In the genomic region with DNA sequence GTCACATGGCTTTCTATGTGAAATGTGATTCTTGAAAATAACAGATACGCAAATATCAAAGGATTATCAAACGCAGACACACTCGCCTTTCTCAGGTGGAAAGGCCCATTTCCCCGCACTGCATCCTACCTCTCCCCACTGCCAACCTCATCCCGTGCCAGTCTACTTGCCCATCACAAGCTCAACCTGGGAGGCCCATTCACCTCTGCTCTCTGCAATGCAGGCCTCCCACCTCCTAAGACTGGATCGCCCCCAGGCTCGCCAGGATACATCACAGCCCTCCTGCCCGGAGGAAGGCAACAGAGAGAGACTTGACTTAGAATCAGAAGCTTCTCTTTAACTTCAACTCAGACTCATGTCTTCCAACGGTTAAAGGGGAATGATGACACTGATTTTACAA, we compare ENCODE assay signal across 12 cellular contexts. TPM values are rescaled to one million over a fixed set of nuclear protein-coding genes. Genes with fewer than 3 reads are reported as not detected.
DNase-seq lines count a peak whose midpoint lies in the region; ATAC-seq, FAIRE-seq and TF ChIP-seq lines count a peak whose summit lies in the region.
"Had no signal": no experiment of that assay in that cellular context is flagged by ENCODE, and none has a peak within 500 bp of the region (broad histone marks: within the 10 kb centered on the region; RNA-seq: fewer than 3 reads in every experiment).

No MANE protein-coding gene starts in this region.

- 0 out of 3 replicates have a peak overlapping the region, but pooled peaks have one; percentile 1 for H3K4me3 ChIP-seq in A549
- peak overlapping the region in 1 of 2 experiments; percentile 18; a peak in 1 of 4 replicates for H3K4me3 ChIP-seq in HCT116 (replicated peaks in 1 of 2; ENCODE audit: low read depth in 1 of 2, low read length in 2 of 2)
- no peak overlapping the region for H3K4me3 ChIP-seq in duodenal mucosa (ENCODE audit: low read depth in 1 of 2, low read length in 2 of 2)

- H3K4me2 ChIP-seq in A549 (peak overlapping the region; percentile 82), HCT116 (ENCODE audit: low read length) (peak overlapping the region; percentile 71)

- 16% methylated on average over 9 of the region's 9 CpGs for WGBS in A549 (ENCODE audit: missing lambda C conversion rate)

- CTCF ChIA-PET in A549 (lab: Yijun Ruan, JAX) (interaction anchor here (1.0 kb wide), 1 partner anchor 270 kb away, joined by 3 read pairs; no protein-coding TSS in a partner anchor), HCT116 (lab: Charles Lee) (no interaction called here)

- H3K9me2 ChIP-seq in HCT116 (ENCODE audit: insufficient read depth) = no peaks in the 10 kb centered on the region

- H4K20me1 ChIP-seq in HCT116 (ENCODE audit: insufficient read depth) = no peaks in the 10 kb centered on the region

- RAD21 ChIA-PET in HCT116 (lab: Charles Lee; ENCODE audit: low non-redundant PET in 1 of 2, low total read pairs in 2 of 2, uncharacterized antibody in 2 of 2, unreplicated experiment in 2 of 2) = no interaction called here

- no peak for TF ChIP-seq CTCF in A549 (IDR thresholded peaks at IDR 0.05)
- TF ChIP-seq CTCF in HCT116 (IDR thresholded peaks at IDR 0.05 in 2 of 3, conservative IDR thresholded peaks at IDR 0.05 in 1 of 3; ENCODE audit: borderline replicate concordance in 1 of 3, insufficient read depth in 1 of 3, low read depth in 2 of 3, low read length in 2 of 3) = no peak

- DNase-seq in A549 (ENCODE audit: low read depth in 1 of 2, low spot score in 1 of 2) (peak; percentile 31), HCT116 (ENCODE audit: low read depth, low spot score) (no peak), ACHN (no peak), AML-193 (lab: John Stamatoyannopoulos, UW) (no peak), D341Med (ENCODE audit: low spot score) (no peak)
- no peak for DNase-seq in naive thymus-derived CD8-positive, alpha-beta T cell
- no peak for DNase-seq in activated CD8-positive, alpha-beta memory T cell treated with anti-CD3 and anti-CD28 coated beads, Interleukin-2, amount 50 U/mL, for 4 hours
- DNase-seq: activated CD4-positive, alpha-beta T cell treated with anti-CD3 and anti-CD28 coated beads for 1 hour; MM.1S had no signal

- H3K9me3 ChIP-seq in A549 = no peaks in the 10 kb centered on the region
- no peaks in the 10 kb centered on the region for H3K9me3 ChIP-seq in HCT116 (ENCODE audit: control insufficient read depth in 1 of 2, insufficient read depth in 1 of 2, low read depth in 1 of 2, low read length in 2 of 2)
- H3K9me3 ChIP-seq in duodenal mucosa (ENCODE audit: control insufficient read depth in 1 of 2, low read length in 2 of 2) = no peaks in the 10 kb centered on the region

- H3K4me1 ChIP-seq in A549 = peaks cover 15% of the 10 kb centered on the region
- peaks cover 15 to 16% of the 10 kb centered on the region in 2 experiments for H3K4me1 ChIP-seq in HCT116 (ENCODE audit: control insufficient read depth in 1 of 2, insufficient read depth in 2 of 2, low read length in 2 of 2)
- peaks cover 21 to 30% of the 10 kb centered on the region in 2 donors for H3K4me1 ChIP-seq in duodenal mucosa (ENCODE audit: control insufficient read depth in 1 of 2, insufficient read depth in 2 of 2, low read length in 2 of 2)

- H3K9ac ChIP-seq in HCT116 (ENCODE audit: low read length) (peak overlapping the region; percentile 30), duodenal mucosa (ENCODE audit: low read depth in 1 of 2, low read length in 2 of 2) (no peak overlapping the region)

- FAIRE-seq in A549 (lab: Jason Lieb, UNC) = no peak
- FAIRE-seq: GM12892 had no signal

- no peaks in the 10 kb centered on the region for H3K79me2 ChIP-seq in HCT116 (ENCODE audit: insufficient read depth, low read length)

- H3K27ac Mint-ChIP-seq in naive thymus-derived CD8-positive, alpha-beta T cell = peak overlapping the region; percentile 45 to 94 (median 86)
- H3K27ac Mint-ChIP-seq: natural killer cell treated with Interleukin-12 subunit alpha and Interleukin-12 subunit beta and Interleukin-15 and Interleukin-18, amount 100 ng/mL, for 72 hours had no signal

- TF ChIP-seq RAD21 in A549 (conservative IDR thresholded peaks at IDR 0.05 in 1 of 2, IDR thresholded peaks at IDR 0.05 in 1 of 2) (no peak), HCT116 (IDR thresholded peaks at IDR 0.05; ENCODE audit: low read depth) (no peak)

- TF ChIP-seq POLR2A in A549 (IDR thresholded peaks at IDR 0.05; ENCODE audit: low read length) (no peak), HCT116 (IDR thresholded peaks at IDR 0.05; ENCODE audit: borderline replicate concordance, extremely low read depth, insufficient read depth, insufficient read length) (no peak)

- peaks cover 9 to 66% (median 41%) of the 10 kb centered on the region in 3 donors for H3K36me3 Mint-ChIP-seq in naive thymus-derived CD8-positive, alpha-beta T cell
- H3K36me3 Mint-ChIP-seq: natural killer cell treated with Interleukin-12 subunit alpha and Interleukin-12 subunit beta and Interleukin-15 and Interleukin-18, amount 100 ng/mL, for 72 hours had no signal

- POLR2A ChIA-PET in A549 (lab: Yijun Ruan, JAX) = interaction anchor here (0.7 to 1.1 kb wide), 3 partner anchors 141 to 951 kb away, joined by 3 to 4 read pairs (median 3); a partner anchor contains a TSS
- POLR2A ChIA-PET in HCT116 (lab: Charles Lee) = no interaction called here
- POLR2A ChIA-PET in naive thymus-derived CD8-positive, alpha-beta T cell (lab: Charles Lee) = interaction anchor here (0.7 to 2.0 kb wide), 6 partner anchors 8 to 469 kb away, joined by 3 to 9 read pairs (median 4); no protein-coding TSS in a partner anchor

- H3K36me3 ChIP-seq in HCT116 (ENCODE audit: control insufficient read depth in 1 of 2, insufficient read depth in 2 of 2, low read length in 2 of 2) (peaks cover 16 to 26% of the 10 kb centered on the region in 2 experiments), duodenal mucosa (ENCODE audit: control insufficient read depth in 1 of 2, insufficient read depth in 2 of 2, low read length in 2 of 2) (peaks cover 25 to 74% of the 10 kb centered on the region in 2 donors)

- H3K27me3 ChIP-seq in HCT116 (ENCODE audit: insufficient read depth, low read length) (no peaks in the 10 kb centered on the region), duodenal mucosa (ENCODE audit: control insufficient read depth in 1 of 2, insufficient read depth in 2 of 2, low read length in 2 of 2) (no peaks in the 10 kb centered on the region)

- no peak overlapping the region for H2AFZ ChIP-seq in HCT116 (ENCODE audit: low read depth, low read length, poor library complexity, severe bottlenecking)

- peak overlapping the region; percentile 69 to 81 for H3K27ac ChIP-seq in A549
- H3K27ac ChIP-seq in HCT116 (ENCODE audit: low read depth, low read length) = peak overlapping the region; percentile 73
- H3K27ac ChIP-seq in duodenal mucosa (ENCODE audit: low read depth, low read length) = peak overlapping the region; percentile 57

- no peaks in the 10 kb centered on the region for H3K27me3 Mint-ChIP-seq in naive thymus-derived CD8-positive, alpha-beta T cell
- H3K27me3 Mint-ChIP-seq: natural killer cell treated with Interleukin-12 subunit alpha and Interleukin-12 subunit beta and Interleukin-15 and Interleukin-18, amount 100 ng/mL, for 72 hours had no signal

- BruUV-seq in HCT116 (replicated peaks; lab: Mats Ljungman, UMichigan) = no TSS peak

- no peak for TF ChIP-seq EP300 in A549 (IDR thresholded peaks at IDR 0.05)

- in situ Hi-C loops in ACHN (cut with HindIII; ENCODE audit: low pct_ligation_motif_present, low pct_unique_long_range_greater_than_20kb, low sequenced_read_pairs) = no loop called here

- H3K9me3 Mint-ChIP-seq in naive thymus-derived CD8-positive, alpha-beta T cell = no peaks in the 10 kb centered on the region
- H3K9me3 Mint-ChIP-seq: natural killer cell treated with Interleukin-12 subunit alpha and Interleukin-12 subunit beta and Interleukin-15 and Interleukin-18, amount 100 ng/mL, for 72 hours had no signal

- H3K4me3 Mint-ChIP-seq in naive thymus-derived CD8-positive, alpha-beta T cell = peak overlapping the region in 4 of 10 donors; percentile 27 to 72 (median 36)
- H3K4me3 Mint-ChIP-seq: natural killer cell treated with Interleukin-12 subunit alpha and Interleukin-12 subunit beta and Interleukin-15 and Interleukin-18, amount 100 ng/mL, for 72 hours had no signal

- intact Hi-C loops in HCT116 (cut with micrococcal nuclease) = no loop called here

- peaks cover 20 to 58% (median 44%) of the 10 kb centered on the region in 4 donors for H3K4me1 Mint-ChIP-seq in naive thymus-derived CD8-positive, alpha-beta T cell

- ATAC-seq in A549 (peak; percentile 68 to 73; a peak in 5 of 6 replicates), HCT116 (peak; percentile 63)
- no peak for ATAC-seq in naive thymus-derived CD8-positive, alpha-beta T cell
- ATAC-seq: natural killer cell treated with Interleukin-12 subunit alpha and Interleukin-12 subunit beta and Interleukin-15 and Interleukin-18, amount 100 ng/mL, for 72 hours had no signal

TF ChIP-seq in A549, 52 proteins besides CTCF, POLR2A, EP300 and RAD21 (continues in another document):
- TF ChIP-seq, protein P1, sequence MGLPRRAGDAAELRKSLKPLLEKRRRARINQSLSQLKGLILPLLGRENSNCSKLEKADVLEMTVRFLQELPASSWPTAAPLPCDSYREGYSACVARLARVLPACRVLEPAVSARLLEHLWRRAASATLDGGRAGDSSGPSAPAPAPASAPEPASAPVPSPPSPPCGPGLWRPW (IDR thresholded peaks at IDR 0.05) = no peak

TF ChIP-seq in HCT116, 20 proteins besides CTCF, POLR2A, EP300 and RAD21:
- TF ChIP-seq YY1 (IDR thresholded peaks at IDR 0.05; ENCODE audit: extremely low read depth, insufficient replicate concordance, low read depth, low read length) = no peak

RNA-seq across cellular contexts. Expression of a gene that starts 33.3 kb away (rescaled TPM):
- polyA plus RNA-seq in A549 (2011; rRNA removed) (10.2 and 11.8 TPM in 2 replicates), A549 (2017; fragmentation: RNase III; extraction: RNeasy Plus Mini Kit Qiagen cat#74134 plus additional on column Dnase treatment) (11.5 to 12.6 TPM (median 11.5 TPM) in 3 replicates)
- polyA plus RNA-seq in A549 (2012; cell fraction: cytosol; rRNA removed) = 11.4 and 14.5 TPM in 2 replicates
- polyA plus RNA-seq in A549 (2012; cell fraction: nucleus; rRNA removed) = 28.0 and 28.3 TPM in 2 replicates
- polyA minus RNA-seq in A549 (2011; rRNA and poly(A)+ RNA removed) = 17.7 and 19.2 TPM in 2 replicates
- 27.4 TPM for total RNA-seq in HCT116 (2021; ENCODE audit: unreplicated experiment)
- polyA plus RNA-seq in HCT116 (2012) = 16.6 and 16.7 TPM in 2 replicates
- 10 to 100 TPM; 60.1 to 61.4 TPM for total RNA-seq in naive thymus-derived CD8-positive, alpha-beta T cell
- 10 to 100 TPM; 16.9 to 21.9 (median 17.6) TPM for polyA plus RNA-seq in naive thymus-derived CD8-positive, alpha-beta T cell

RNA-seq across cellular contexts. Expression of a gene that starts 46.5 kb away (rescaled TPM):
- polyA plus RNA-seq in A549 (2011; rRNA removed) (0.13 and 0.44 TPM in 2 replicates), A549 (2017; fragmentation: RNase III; extraction: RNeasy Plus Mini Kit Qiagen cat#74134 plus additional on column Dnase treatment) (not detected in 3 replicates)
- polyA plus RNA-seq in A549 (2012; cell fraction: cytosol; rRNA removed) = 0.04 TPM in 2 replicates
- 0.02 TPM in 1 of 2 replicates, not detected in the other for polyA plus RNA-seq in A549 (2012; cell fraction: nucleus; rRNA removed)
- polyA minus RNA-seq in A549 (2011; rRNA and poly(A)+ RNA removed) = not detected in 2 replicates
- not detected for total RNA-seq in HCT116 (2021; ENCODE audit: unreplicated experiment)
- polyA plus RNA-seq in HCT116 (2012) = 0.12 and 0.35 TPM in 2 replicates
- total RNA-seq in naive thymus-derived CD8-positive, alpha-beta T cell = 1 to 10 TPM; 4.7 to 6.1 TPM
- polyA plus RNA-seq in naive thymus-derived CD8-positive, alpha-beta T cell = 1 to 10 TPM in 2 of 3 donors, under 1 TPM in 1; 0.96 to 1.7 (median 1.1) TPM
- total RNA-seq: natural killer cell treated with Interleukin-12 subunit alpha and Interleukin-12 subunit beta and Interleukin-15 and Interleukin-18, amount 100 ng/mL, for 72 hours had no signal

Comparison
In these comparisons a context has a peak if more than half of its experiments do, and no peak if none do; other contexts are left out.
1. ATAC-seq: peak in A549 (2 of 2) and HCT116 (single experiment); none in naive thymus-derived CD8-positive, alpha-beta T cell (0 of 2).
2. DNase-seq: peak in A549 (2 of 2); none in HCT116 (single experiment), naive thymus-derived CD8-positive, alpha-beta T cell (0 of 10), ACHN (single experiment), activated CD8-positive, alpha-beta memory T cell treated with anti-CD3 and anti-CD28 coated beads, Interleukin-2, amount 50 U/mL, for 4 hours (single experiment), AML-193 (0 of 2) and D341Med (single experiment).
3. Peak in every context shown above with its lines, with median percentiles within 50 percentile points of each other: H3K27ac ChIP-seq.